Comparison of ENCODE assay signal across 15 cellular contexts in the genomic region with DNA sequence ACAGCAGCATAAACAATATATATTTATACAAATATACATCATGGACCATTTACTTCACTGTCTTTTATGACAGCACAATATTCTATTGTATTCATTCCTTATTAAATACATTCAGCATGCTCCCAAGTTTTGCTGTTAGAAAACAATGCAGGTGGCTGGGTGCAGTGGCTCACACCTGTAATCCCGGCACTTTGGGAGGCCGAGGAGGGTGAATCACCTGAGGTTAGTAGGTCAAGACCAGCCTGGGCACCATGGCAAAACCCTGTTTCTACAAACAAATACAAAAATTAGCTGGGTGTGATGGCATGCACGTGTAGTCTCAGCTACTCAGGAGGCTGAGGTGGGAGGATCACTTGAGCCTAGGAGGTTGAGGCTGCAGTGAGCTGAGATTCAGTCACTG.
"Had no signal": no experiment of that assay in that cellular context is flagged by ENCODE, and none has a peak within 500 bp of the region (broad histone marks: within the 10 kb centered on the region; RNA-seq: fewer than 3 reads in every experiment).

No MANE protein-coding gene starts in this region.

- H3K9me3 Mint-ChIP-seq: brain; dendritic cell treated with granulocyte-macrophage colony-stimulating factor and Interleukin-4, amounts not matched to agents 40 ng/mL and 50 ng/mL, for 4 days; neural crest cell had no signal

- H3K27me3 ChIP-seq: thyroid gland, vagina had no signal

- H3K27ac ChIP-seq: thyroid gland, vagina had no signal

- ATAC-seq: activated CD4-positive, CD25-positive, alpha-beta regulatory T cell treated with anti-CD3 and anti-CD28 coated beads, Interleukin-2, amount 50 U/mL, for 24 hours; sciatic nerve had no signal

- H3K4me3 Mint-ChIP-seq: activated naive CD8-positive, alpha-beta T cell; brain; dendritic cell treated with granulocyte-macrophage colony-stimulating factor and Interleukin-4, amounts not matched to agents 40 ng/mL and 50 ng/mL, for 4 days; neural crest cell had no signal

- H3K9me3 ChIP-seq: thyroid gland, vagina had no signal

- H3K27ac Mint-ChIP-seq: activated naive CD8-positive, alpha-beta T cell; dendritic cell treated with granulocyte-macrophage colony-stimulating factor and Interleukin-4, amounts not matched to agents 40 ng/mL and 50 ng/mL, for 4 days had no signal

- H3K4me1 Mint-ChIP-seq: brain, neural crest cell had no signal

- H3K4me3 ChIP-seq: thyroid gland, vagina had no signal

- DNase-seq: activated CD4-positive, alpha-beta T cell treated with anti-CD3 and anti-CD28 coated beads, Interleukin-2, amount 50 U/mL, for 1 hour; activated gamma-delta T cell treated with Interleukin-2 at 50 U/mL for 16 hours; amniotic stem cell; effector memory CD4-positive, alpha-beta T cell; hippocampal formation; stimulated activated CD4-positive, alpha-beta T cell treated with anti-CD3 and anti-CD28 coated beads, Interleukin-1b, Interleukin-23, amount 100 ng/mL, for 48 hours; T-helper 9 cell; thyroid gland had no signal
